Comparison of ENCODE assay signal across 13 cellular contexts in genomic region chr13:93309886-93310520, GRCh38.
DNase-seq lines count a peak whose midpoint lies in the region; ATAC-seq, FAIRE-seq and TF ChIP-seq lines count a peak whose summit lies in the region.
"Had no signal": no experiment of that assay in that cellular context is flagged by ENCODE, and none has a peak within 500 bp of the region (broad histone marks: within the 10 kb centered on the region; RNA-seq: fewer than 3 reads in every experiment).

No MANE protein-coding gene starts in this region.

- DNase-seq in D721Med (ENCODE audit: insufficient read length, low spot score) (no peak), M059J (ENCODE audit: low read depth) (peak; percentile 39), erythroblast (lab: John Stamatoyannopoulos, UW) (no peak)
- DNase-seq in central memory CD4-positive, alpha-beta T cell: no peak
- DNase-seq: activated T-cell treated with anti-CD3 and anti-CD28 coated beads, Interleukin-2, amount 50 U/mL, for 1 hour; MV-4-11; OCI-M1; transverse colon had no signal

- no peaks in the 10 kb centered on the region for H3K27me3 Mint-ChIP-seq in nephron (ENCODE audit: low read depth)

- no peaks in the 10 kb centered on the region for H3K4me1 ChIP-seq in endocrine pancreas (ENCODE audit: control insufficient read depth, insufficient read depth, low read length)
- H3K4me1 ChIP-seq: transverse colon had no signal

- no peaks in the 10 kb centered on the region for H3K9me3 Mint-ChIP-seq in nephron

- no peaks in the 10 kb centered on the region for H3K36me3 Mint-ChIP-seq in nephron (ENCODE audit: low read depth)

- peak; percentile 71 for FAIRE-seq in D721Med (lab: Jason Lieb, UNC)

- peak overlapping the region; percentile 31 for H3K4me3 ChIP-seq in endocrine pancreas (ENCODE audit: control insufficient read depth, insufficient read depth, low read length)
- H3K4me3 ChIP-seq: transverse colon had no signal

- ATAC-seq in HG03045 (IDR thresholded peaks at IDR 0.05; ENCODE audit: unreplicated experiment) (no peak), HG03196 (IDR thresholded peaks at IDR 0.05; ENCODE audit: unreplicated experiment) (no peak)

- H3K27ac Mint-ChIP-seq in nephron: peak overlapping the region in 2 of 3 experiments; percentile 41 to 42

- no peaks in the 10 kb centered on the region for H3K27me3 ChIP-seq in endocrine pancreas (ENCODE audit: control insufficient read depth, insufficient read depth, low read length)
- H3K27me3 ChIP-seq: neutrophil, transverse colon had no signal

- H3K4me1 Mint-ChIP-seq in nephron: peaks cover 15% of the 10 kb centered on the region

- no peaks in the 10 kb centered on the region for H3K36me3 ChIP-seq in endocrine pancreas (ENCODE audit: control insufficient read depth, insufficient read depth, low read length)
- H3K36me3 ChIP-seq: neutrophil, transverse colon had no signal

- no peak for TF ChIP-seq POLR2A in erythroblast (IDR thresholded peaks at IDR 0.05; ENCODE audit: low read length)

- H3K9me3 ChIP-seq in endocrine pancreas (ENCODE audit: control insufficient read depth, low read length): no peaks in the 10 kb centered on the region
- H3K9me3 ChIP-seq: neutrophil, transverse colon had no signal

- TF ChIP-seq CTCF in D721Med (IDR thresholded peaks at IDR 0.05; ENCODE audit: insufficient read depth, missing control alignments) (no peak), nephron (IDR thresholded peaks at IDR 0.05; ENCODE audit: unreplicated experiment in 3 of 3) (no peak)

- H3K4me3 Mint-ChIP-seq in nephron: no peak overlapping the region

- H3K9ac ChIP-seq in endocrine pancreas (ENCODE audit: control insufficient read depth, insufficient read depth, low read length): no peak overlapping the region
